ENCODE assay signal across 8 cellular contexts in the genomic region with DNA sequence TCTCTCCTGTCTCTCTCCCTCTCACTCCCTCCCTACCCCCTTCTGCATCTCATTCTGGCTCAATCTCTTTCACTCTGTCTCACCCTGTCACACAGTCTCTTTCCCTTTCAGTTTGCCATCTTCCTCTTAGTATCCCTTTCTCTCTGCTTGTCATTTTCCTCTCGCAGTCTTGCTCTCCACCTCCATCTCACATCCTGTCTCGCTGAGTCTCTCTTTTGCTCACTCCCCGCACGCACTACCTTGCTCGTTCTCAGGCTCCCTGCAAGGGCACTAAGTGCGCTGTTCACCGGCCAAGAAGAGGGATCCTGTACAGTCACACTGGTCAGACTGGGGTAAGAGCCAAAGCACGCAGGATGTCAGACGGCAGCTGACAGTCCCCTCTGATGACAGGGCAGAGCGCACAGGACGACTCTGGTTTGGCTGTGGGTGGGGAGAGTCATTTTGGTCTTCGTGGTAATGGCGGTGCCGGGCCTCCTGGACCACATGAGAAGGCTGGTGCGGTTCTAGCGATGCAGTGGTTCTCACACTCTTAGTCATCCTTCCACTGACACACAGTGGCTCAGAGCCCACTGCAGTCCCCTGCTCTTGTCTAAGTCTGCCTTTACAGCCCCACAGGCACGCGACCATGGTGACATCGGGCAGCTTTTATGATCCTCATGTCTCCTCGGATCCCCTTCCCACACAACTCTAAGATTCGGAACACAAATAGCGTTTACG.
DNase-seq lines count a peak whose midpoint lies in the region; ATAC-seq and TF ChIP-seq lines count a peak whose summit lies in the region.

No MANE protein-coding gene starts in this region.

- no peaks in the 10 kb centered on the region for H3K9me3 ChIP-seq in sigmoid colon
- no peaks in the 10 kb centered on the region for H3K9me3 ChIP-seq in body of pancreas

- peaks cover 0 to 59% (median 47%) of the 10 kb centered on the region in 4 donors for H3K4me1 ChIP-seq in sigmoid colon
- peaks cover 6% of the 10 kb centered on the region for H3K4me1 ChIP-seq in body of pancreas

- no peak for TF ChIP-seq CTCF in sigmoid colon (IDR thresholded peaks at IDR 0.05)
- no peak for TF ChIP-seq CTCF in body of pancreas (IDR thresholded peaks at IDR 0.05)

- intact Hi-C loops in sigmoid colon (cut with DNase I) = no loop called here
- intact Hi-C loops in body of pancreas (cut with DNase I) = no loop called here

- H3K27me3 ChIP-seq in sigmoid colon = no peaks in the 10 kb centered on the region
- no peaks in the 10 kb centered on the region for H3K27me3 ChIP-seq in body of pancreas

- no peaks in the 10 kb centered on the region for H3K36me3 ChIP-seq in sigmoid colon
- H3K36me3 ChIP-seq in body of pancreas (replicated peaks in 1 of 2; ENCODE audit: insufficient read depth in 1 of 2, low read depth in 2 of 2) = no peaks in the 10 kb centered on the region

- no peak for TF ChIP-seq EP300 in sigmoid colon (IDR thresholded peaks at IDR 0.05)

- H3K4me3 ChIP-seq in sigmoid colon (peak overlapping the region in 2 of 4 donors; percentile 15 to 23), body of pancreas (no peak overlapping the region)

- H3K27ac ChIP-seq in sigmoid colon = peak overlapping the region; percentile 75 to 83 (median 78)
- H3K27ac ChIP-seq in body of pancreas = no peak overlapping the region

- DNase-seq in activated CD4-positive, alpha-beta T cell treated with anti-CD3 and anti-CD28 coated beads for 24 hours (ENCODE audit: low read depth in 2 of 2) = peak; percentile 80 to 86
- DNase-seq in effector CD4-positive, alpha-beta T cell = peak; percentile 65
- DNase-seq in sigmoid colon (no peak), occipital lobe (lab: John Stamatoyannopoulos, UW) (no peak), body of pancreas (no peak), DMS79 treated with DMSO at 0.1 percent for 48 hours (lab: John Stamatoyannopoulos, UW) (no peak)

- TF ChIP-seq POLR2A in sigmoid colon (IDR thresholded peaks at IDR 0.05) (no peak), body of pancreas (IDR thresholded peaks at IDR 0.05) (no peak)

- 60 to 85% methylated on average over 23 of the region's 23 CpGs for WGBS in sigmoid colon, 2 donors
- 88 to 94% methylated on average over 18 to 23 of the region's 23 CpGs for WGBS in body of pancreas, 2 donors

- ATAC-seq in GM18519 (IDR thresholded peaks at IDR 0.05; ENCODE audit: low FRiP score, unreplicated experiment) (peak; percentile 82), HG02973 (IDR thresholded peaks at IDR 0.05; ENCODE audit: unreplicated experiment) (peak; percentile 90), body of pancreas (no peak)

Comparison
In these comparisons a context has a peak if more than half of its experiments do, and no peak if none do; other contexts are left out.
1. DNase-seq: peak in activated CD4-positive, alpha-beta T cell treated with anti-CD3 and anti-CD28 coated beads for 24 hours (2 of 2) and effector CD4-positive, alpha-beta T cell (single experiment); none in sigmoid colon (single experiment), occipital lobe (single experiment), body of pancreas (0 of 4) and DMS79 treated with DMSO at 0.1 percent for 48 hours (single experiment).
2. H3K27ac ChIP-seq: peak in sigmoid colon (4 of 4); none in body of pancreas (0 of 4).